1 cellular context compared by ENCODE assay signal in genomic region chr4:152385551-152385950, GRCh38.
TF ChIP-seq lines count a peak whose summit lies in the region.

No MANE protein-coding gene starts in this region.

TF ChIP-seq in H1, 55 proteins besides CTCF, POLR2A, EP300 and RAD21 (continued from another document):
- TF ChIP-seq CHD7 (IDR thresholded peaks at IDR 0.05; ENCODE audit: insufficient replicate concordance, low read length) (no peak), SIX5 (IDR thresholded peaks at IDR 0.05; ENCODE audit: low read depth, low read length) (no peak), JUN (IDR thresholded peaks at IDR 0.05; ENCODE audit: low read depth, low read length) (no peak), TAF1 (IDR thresholded peaks at IDR 0.05; ENCODE audit: low read depth, low read length) (no peak), CREB1 (IDR thresholded peaks at IDR 0.05) (no peak), RXRA (IDR thresholded peaks at IDR 0.05; ENCODE audit: insufficient read depth, low read depth, low read length) (no peak), CBX5 (IDR thresholded peaks at IDR 0.05; ENCODE audit: low read depth, low read length) (no peak), RNF2 (IDR thresholded peaks at IDR 0.05; ENCODE audit: borderline replicate concordance, low read depth, low read length, missing control alignments, poor library complexity, severe bottlenecking) (no peak)
